In genomic region chr7:150481955-150482354, GRCh38 we compare ENCODE assay signal across 14 cellular contexts. TPM values are rescaled to one million over a fixed set of nuclear protein-coding genes. Genes with fewer than 3 reads are reported as not detected.
DNase-seq lines count a peak whose midpoint lies in the region; ATAC-seq and TF ChIP-seq lines count a peak whose summit lies in the region.
"Had no signal": no experiment of that assay in that cellular context is flagged by ENCODE, and none has a peak within 500 bp of the region (broad histone marks: within the 10 kb centered on the region; RNA-seq: fewer than 3 reads in every experiment).

No MANE protein-coding gene starts in this region.

- intact Hi-C loops in CD4-positive, alpha-beta T cell (cut with DNase I, micrococcal nuclease) = loop anchor here (1.0 to 2.0 kb wide), 3 partner anchors 20 to 33 kb away; partner anchors contain the start of gene GIMAP7 (in 1 of the 2)
- intact Hi-C loops in naive thymus-derived CD4-positive, alpha-beta T cell (cut with micrococcal nuclease) = loop anchor here (1.0 to 5.0 kb wide), 9 partner anchors 21 to 530 kb away; partner anchors contain the start of genes GIMAP7 (in 1 of the 2) and GIMAP8 (in 1 of the 2)
- intact Hi-C loops in dorsolateral prefrontal cortex (cut with DNase I) = no loop called here

- H3K9ac ChIP-seq in BLaER1 = no peak overlapping the region

- peaks cover 45% of the 10 kb centered on the region for H3K4me1 ChIP-seq in BLaER1
- H3K4me1 ChIP-seq in naive thymus-derived CD4-positive, alpha-beta T cell (ENCODE audit: control insufficient read depth in 2 of 2, insufficient read depth in 2 of 2, low read length in 2 of 2) = peaks cover 81 to 84% of the 10 kb centered on the region in 2 donors
- H3K4me1 ChIP-seq in SJCRH30 = no peaks in the 10 kb centered on the region
- H3K4me1 ChIP-seq: uterus had no signal

- H3K4me3 Mint-ChIP-seq in CD4-positive, alpha-beta T cell = peak overlapping the region; percentile 84
- H3K4me3 Mint-ChIP-seq in activated naive CD8-positive, alpha-beta T cell treated with anti-CD3 and anti-CD28 coated beads, Interleukin-2, amount 50 U/mL, for 24 hours = peak overlapping the region; percentile 73
- peak overlapping the region in 9 of 10 donors; percentile 79 to 97 (median 91) for H3K4me3 Mint-ChIP-seq in naive thymus-derived CD4-positive, alpha-beta T cell
- H3K4me3 Mint-ChIP-seq in glutamatergic neuron (ENCODE audit: unreplicated experiment) = no peak overlapping the region
- H3K4me3 Mint-ChIP-seq: B cell had no signal

- H3K27ac ChIP-seq in BLaER1 (no peak overlapping the region), SJCRH30 (no peak overlapping the region), dorsolateral prefrontal cortex (peak overlapping the region in 11 of 59 donors; percentile 9 to 56 (median 20))
- H3K27ac ChIP-seq in CD4-positive, alpha-beta T cell (ENCODE audit: low read depth, low read length) = peak overlapping the region; percentile 92
- H3K27ac ChIP-seq in naive thymus-derived CD4-positive, alpha-beta T cell (ENCODE audit: low read depth, low read length) = peak overlapping the region; percentile 95

- H4K20me1 ChIP-seq in BLaER1 = no peaks in the 10 kb centered on the region

- no peaks in the 10 kb centered on the region for H3K36me3 ChIP-seq in BLaER1
- peaks cover 0 to 11% (median 0%) of the 10 kb centered on the region in 3 experiments for H3K36me3 ChIP-seq in naive thymus-derived CD4-positive, alpha-beta T cell (ENCODE audit: control insufficient read depth in 2 of 3, insufficient read depth in 3 of 3, low read length in 3 of 3)
- no peaks in the 10 kb centered on the region for H3K36me3 ChIP-seq in SJCRH30
- H3K36me3 ChIP-seq: MG63, uterus had no signal

- ATAC-seq in CD4-positive, alpha-beta T cell (ENCODE audit: poor library complexity) = no peak
- no peak for ATAC-seq in activated naive CD8-positive, alpha-beta T cell treated with anti-CD3 and anti-CD28 coated beads, Interleukin-2, amount 50 U/mL, for 24 hours
- no peak for ATAC-seq in naive thymus-derived CD4-positive, alpha-beta T cell

- peaks cover 39% of the 10 kb centered on the region for H3K36me3 Mint-ChIP-seq in CD4-positive, alpha-beta T cell (ENCODE audit: low read depth)
- H3K36me3 Mint-ChIP-seq in activated naive CD8-positive, alpha-beta T cell treated with anti-CD3 and anti-CD28 coated beads, Interleukin-2, amount 50 U/mL, for 24 hours (ENCODE audit: low read depth) = peaks cover 10% of the 10 kb centered on the region
- peaks cover 9 to 51% (median 34%) of the 10 kb centered on the region in 5 donors for H3K36me3 Mint-ChIP-seq in naive thymus-derived CD4-positive, alpha-beta T cell
- H3K36me3 Mint-ChIP-seq in glutamatergic neuron (ENCODE audit: unreplicated experiment) = no peaks in the 10 kb centered on the region

- peaks cover 93% of the 10 kb centered on the region for H3K4me1 Mint-ChIP-seq in CD4-positive, alpha-beta T cell (ENCODE audit: low read depth)
- peaks cover 93% of the 10 kb centered on the region for H3K4me1 Mint-ChIP-seq in activated naive CD8-positive, alpha-beta T cell treated with anti-CD3 and anti-CD28 coated beads, Interleukin-2, amount 50 U/mL, for 24 hours
- peaks cover 56 to 99% (median 92%) of the 10 kb centered on the region in 7 donors for H3K4me1 Mint-ChIP-seq in naive thymus-derived CD4-positive, alpha-beta T cell
- no peaks in the 10 kb centered on the region for H3K4me1 Mint-ChIP-seq in glutamatergic neuron (ENCODE audit: low read depth, unreplicated experiment)

- no peaks in the 10 kb centered on the region for H3K9me3 Mint-ChIP-seq in CD4-positive, alpha-beta T cell
- no peaks in the 10 kb centered on the region for H3K9me3 Mint-ChIP-seq in activated naive CD8-positive, alpha-beta T cell treated with anti-CD3 and anti-CD28 coated beads, Interleukin-2, amount 50 U/mL, for 24 hours
- peaks cover 0 to 3% (median 0%) of the 10 kb centered on the region in 11 donors for H3K9me3 Mint-ChIP-seq in naive thymus-derived CD4-positive, alpha-beta T cell
- no peaks in the 10 kb centered on the region for H3K9me3 Mint-ChIP-seq in glutamatergic neuron (ENCODE audit: unreplicated experiment)

- peak overlapping the region; percentile 40 for H3K4me2 ChIP-seq in BLaER1

- no peaks in the 10 kb centered on the region for H3K27me3 Mint-ChIP-seq in CD4-positive, alpha-beta T cell
- H3K27me3 Mint-ChIP-seq in activated naive CD8-positive, alpha-beta T cell treated with anti-CD3 and anti-CD28 coated beads, Interleukin-2, amount 50 U/mL, for 24 hours = no peaks in the 10 kb centered on the region
- no peaks in the 10 kb centered on the region for H3K27me3 Mint-ChIP-seq in naive thymus-derived CD4-positive, alpha-beta T cell
- no peaks in the 10 kb centered on the region for H3K27me3 Mint-ChIP-seq in glutamatergic neuron (ENCODE audit: unreplicated experiment)

- H3K27me3 ChIP-seq in BLaER1 = no peaks in the 10 kb centered on the region
- no peaks in the 10 kb centered on the region for H3K27me3 ChIP-seq in CD4-positive, alpha-beta T cell (ENCODE audit: control insufficient read depth, insufficient read depth, low read length)
- no peaks in the 10 kb centered on the region for H3K27me3 ChIP-seq in naive thymus-derived CD4-positive, alpha-beta T cell (ENCODE audit: control insufficient read depth in 2 of 2, insufficient read depth in 2 of 2, low read length in 2 of 2)
- H3K27me3 ChIP-seq in SJCRH30 = peaks cover 19% of the 10 kb centered on the region
- H3K27me3 ChIP-seq in dorsolateral prefrontal cortex = peaks cover 0 to 8% (median 0%) of the 10 kb centered on the region in 45 donors
- H3K27me3 ChIP-seq: MG63, uterus had no signal

- no peak for TF ChIP-seq CTCF in CD4-positive, alpha-beta T cell (IDR thresholded peaks at IDR 0.05)
- no peak for TF ChIP-seq CTCF in dorsolateral prefrontal cortex (IDR thresholded peaks at IDR 0.05 in 54 of 56, conservative IDR thresholded peaks at IDR 0.05 in 2 of 56; ENCODE audit: low read depth in 1 of 56, partially characterized antibody in 56 of 56)
- TF ChIP-seq CTCF in glutamatergic neuron (IDR thresholded peaks at IDR 0.05; ENCODE audit: partially characterized antibody, unreplicated experiment) = no peak

- H3K4me3 ChIP-seq in BLaER1 (no peak overlapping the region), SJCRH30 (no peak overlapping the region), dorsolateral prefrontal cortex (no peak overlapping the region)
- H3K4me3 ChIP-seq in naive thymus-derived CD4-positive, alpha-beta T cell (ENCODE audit: low read length) = peak overlapping the region; percentile 2
- H3K4me3 ChIP-seq: MG63, uterus had no signal

- H3K27ac Mint-ChIP-seq in CD4-positive, alpha-beta T cell = peak overlapping the region; percentile 97
- H3K27ac Mint-ChIP-seq in activated naive CD8-positive, alpha-beta T cell treated with anti-CD3 and anti-CD28 coated beads, Interleukin-2, amount 50 U/mL, for 24 hours = peak overlapping the region; percentile 97
- H3K27ac Mint-ChIP-seq in naive thymus-derived CD4-positive, alpha-beta T cell = peak overlapping the region; percentile 97 to 100 (median 100)
- H3K27ac Mint-ChIP-seq in glutamatergic neuron (ENCODE audit: unreplicated experiment) = no peak overlapping the region
- H3K27ac Mint-ChIP-seq: B cell had no signal

- H3K9me3 ChIP-seq in BLaER1 (no peaks in the 10 kb centered on the region), SJCRH30 (replicated peaks) (no peaks in the 10 kb centered on the region)
- no peaks in the 10 kb centered on the region for H3K9me3 ChIP-seq in CD4-positive, alpha-beta T cell (ENCODE audit: control insufficient read depth, low read length)
- no peaks in the 10 kb centered on the region for H3K9me3 ChIP-seq in naive thymus-derived CD4-positive, alpha-beta T cell (ENCODE audit: control insufficient read depth in 2 of 3, low read length in 3 of 3)
- H3K9me3 ChIP-seq: MG63, uterus had no signal

- POLR2A ChIA-PET in CD4-positive, alpha-beta T cell (lab: Charles Lee) = interaction anchor here (0.9 to 10.4 kb wide), 31 partner anchors 9 to 537 kb away, joined by 3 to 312 read pairs (median 7); partner anchors contain the start of genes GIMAP1, GIMAP2, GIMAP4 and GIMAP6
- POLR2A ChIA-PET in naive thymus-derived CD4-positive, alpha-beta T cell (lab: Charles Lee) = interaction anchor here (0.6 to 19.0 kb wide), 28 partner anchors 8 to 273 kb away, joined by 3 to 637 read pairs (median 7); partner anchors contain the start of genes GIMAP1, GIMAP2, GIMAP4 and GIMAP5

- DNase-seq in CD4-positive, alpha-beta T cell = no peak
- no peak for DNase-seq in activated naive CD8-positive, alpha-beta T cell treated with anti-CD3 and anti-CD28 coated beads, Interleukin-2, amount 50 U/mL, for 24 hours
- no peak for DNase-seq in naive thymus-derived CD4-positive, alpha-beta T cell
- DNase-seq in SJCRH30 (no peak), dorsolateral prefrontal cortex (no peak), D341Med (ENCODE audit: low spot score) (no peak), glutamatergic neuron (no peak)
- DNase-seq: MG63, NCI-H2029 treated with DMSO at 0.1 percent for 48 hours, uterus had no signal

- CTCF ChIA-PET in CD4-positive, alpha-beta T cell (lab: Charles Lee) = interaction anchor here (0.7 to 1.7 kb wide), 11 partner anchors 15 to 273 kb away, joined by 3 to 9 read pairs (median 5); partner anchors contain the start of genes GIMAP7 and GIMAP8
- CTCF ChIA-PET in naive thymus-derived CD4-positive, alpha-beta T cell (lab: Charles Lee) = interaction anchor here (0.6 to 1.8 kb wide), 10 partner anchors 17 to 275 kb away, joined by 3 to 16 read pairs (median 4); partner anchors contain the start of gene GIMAP8

RNA-seq across cellular contexts. Expression of gene GIMAP8, which starts 31.5 kb away (rescaled TPM):
- total RNA-seq in CD4-positive, alpha-beta T cell = 1 to 10 TPM; 2.9 to 3.8 TPM
- total RNA-seq in naive thymus-derived CD4-positive, alpha-beta T cell = 10 to 100 TPM; 13.8 to 69.7 (median 52.5) TPM
- polyA plus RNA-seq in naive thymus-derived CD4-positive, alpha-beta T cell = 10 to 100 TPM; 26.0 to 56.5 TPM
- total RNA-seq in SJCRH30 (2014; rRNA removed; shearing (Covaris generic)) = not detected in 2 replicates
- total RNA-seq in dorsolateral prefrontal cortex = 10 to 100 TPM in 1 of 120 experiments, 1 to 10 TPM in 119; 1.6 to 10.3 (median 3.5) TPM
- not detected for total RNA-seq in glutamatergic neuron (ENCODE audit: unreplicated experiment)
- total RNA-seq: HT1080 had no signal

RNA-seq across cellular contexts. Expression of gene GIMAP7, which starts 32.7 kb away (rescaled TPM):
- 10 to 100 TPM; 48.4 to 50.7 TPM for total RNA-seq in CD4-positive, alpha-beta T cell
- total RNA-seq in naive thymus-derived CD4-positive, alpha-beta T cell = 100 to 1,000 TPM in 3 of 5 experiments, 10 to 100 TPM in 2; 66.3 to 555 (median 321) TPM
- polyA plus RNA-seq in naive thymus-derived CD4-positive, alpha-beta T cell = 1,000 to 10,000 TPM in 1 of 2 donors, 100 to 1,000 TPM in 1; 772 to 1,293 TPM
- total RNA-seq in SJCRH30 (2014; rRNA removed; shearing (Covaris generic)) = not detected in 2 replicates
- 10 to 100 TPM in 23 of 120 experiments, 1 to 10 TPM in 97; 3.1 to 21.0 (median 7.4) TPM for total RNA-seq in dorsolateral prefrontal cortex
- total RNA-seq in glutamatergic neuron (ENCODE audit: unreplicated experiment) = not detected
- total RNA-seq: HT1080, RPMI7951 had no signal

Comparison
In these comparisons a context has a peak if more than half of its experiments do, and no peak if none do; other contexts are left out.
1. H3K27ac ChIP-seq: peak in CD4-positive, alpha-beta T cell (single experiment) and naive thymus-derived CD4-positive, alpha-beta T cell (single experiment); none in BLaER1 (single experiment) and SJCRH30 (single experiment).
2. intact Hi-C loops: an anchor here in CD4-positive, alpha-beta T cell (1.0 to 2.0 kb wide) and naive thymus-derived CD4-positive, alpha-beta T cell (1.0 to 5.0 kb wide); none called in dorsolateral prefrontal cortex.